Comparison of ENCODE assay signal across 22 cellular contexts in genomic region chr7:44972562-44972961, GRCh38. TPM values are rescaled to one million over a fixed set of nuclear protein-coding genes. Genes with fewer than 3 reads are reported as not detected.
A peak's percentile ranks its signal among the peaks of the same experiment; 100 is the strongest.
DNase-seq lines count a peak whose midpoint lies in the region; ATAC-seq and TF ChIP-seq lines count a peak whose summit lies in the region.
"Had no signal": no experiment of that assay in that cellular context is flagged by ENCODE, and none has a peak within 500 bp of the region (broad histone marks: within the 10 kb centered on the region; RNA-seq: fewer than 3 reads in every experiment).

No MANE protein-coding gene starts in this region.

- H3K27me3 Mint-ChIP-seq in activated T-helper 17 cell treated with anti-CD3 and anti-CD28 coated beads, Interleukin-2, amount 50 U/mL, for 72 hours, result no peaks in the 10 kb centered on the region
- no peaks in the 10 kb centered on the region for H3K27me3 Mint-ChIP-seq in naive thymus-derived CD8-positive, alpha-beta T cell

- DNase-seq in activated naive CD4-positive, alpha-beta T cell treated with anti-CD3 and anti-CD28 coated beads, Interleukin-2, amount 50 U/mL, for 72 hours (ENCODE audit: low spot score in 2 of 2), result no peak
- no peak for DNase-seq in activated naive CD4-positive, alpha-beta T cell (lab: John Stamatoyannopoulos, UW)
- no peak for DNase-seq in naive thymus-derived CD8-positive, alpha-beta T cell
- DNase-seq in body of pancreas (no peak), amniotic stem cell (lab: John Stamatoyannopoulos, UW) (no peak), GM23248 (no peak)
- DNase-seq: ACHN; anterior cingulate cortex; C1 segment of cervical spinal cord; GDM1; KBM-7; mammary epithelial cell; NCI-H1930; PC-9; retina; stimulated activated CD4-positive, alpha-beta T cell treated with anti-CD3 and anti-CD28 coated beads, Interleukin-12 subunit alpha, Interleukin-12 subunit beta, amount 100 ng/mL, for 4 hours; T-helper 1 cell had no signal

- H3F3A ChIP-seq in GM23248 (ENCODE audit: insufficient read depth), result no peaks in the 10 kb centered on the region

- H3K9me2 ChIP-seq in GM23248 (ENCODE audit: insufficient read depth), result no peaks in the 10 kb centered on the region

- H3K4me2 ChIP-seq in GM23248 (ENCODE audit: unreplicated experiment), result no peak overlapping the region
- H3K4me2 ChIP-seq: GM23338, PC-9 had no signal

- H2AFZ ChIP-seq in GM23248, result no peak overlapping the region
- H2AFZ ChIP-seq: GM23338, PC-9 had no signal

- intact Hi-C loops in body of pancreas (cut with DNase I), result loop anchor here (5.0 kb wide), 1 partner anchor 160 kb away; no protein-coding TSS in a partner anchor

- H4K20me1 ChIP-seq in GM23248 (ENCODE audit: insufficient read depth), result no peaks in the 10 kb centered on the region

- in situ Hi-C loops in GM23248 (cut with MboI), result no loop called here

- H3K27ac Mint-ChIP-seq in activated naive CD4-positive, alpha-beta T cell treated with anti-CD3 and anti-CD28 coated beads, Interleukin-2, amount 50 U/mL, for 72 hours, result peak overlapping the region; percentile 50 to 96
- peak overlapping the region; percentile 80 for H3K27ac Mint-ChIP-seq in activated T-helper 17 cell treated with anti-CD3 and anti-CD28 coated beads, Interleukin-2, amount 50 U/mL, for 72 hours
- H3K27ac Mint-ChIP-seq in naive thymus-derived CD8-positive, alpha-beta T cell, result peak overlapping the region in 9 of 10 donors; percentile 6 to 79 (median 50)
- H3K27ac Mint-ChIP-seq: GM23338 had no signal

- H3K36me3 Mint-ChIP-seq in activated naive CD4-positive, alpha-beta T cell treated with anti-CD3 and anti-CD28 coated beads, Interleukin-2, amount 50 U/mL, for 72 hours, result peaks cover 36 to 72% of the 10 kb centered on the region in 2 donors
- peaks cover 100% of the 10 kb centered on the region for H3K36me3 Mint-ChIP-seq in activated T-helper 17 cell treated with anti-CD3 and anti-CD28 coated beads, Interleukin-2, amount 50 U/mL, for 72 hours (ENCODE audit: low read depth)
- peaks cover 0 to 58% (median 0%) of the 10 kb centered on the region in 3 donors for H3K36me3 Mint-ChIP-seq in naive thymus-derived CD8-positive, alpha-beta T cell

- no peak overlapping the region for H3K9ac ChIP-seq in GM23248

- H3K4me3 ChIP-seq in body of pancreas (no peak overlapping the region), GM23248 (no peak overlapping the region)
- H3K4me3 ChIP-seq: GM23338, PC-9, vagina had no signal

- peaks cover 5% of the 10 kb centered on the region for H3K4me1 ChIP-seq in body of pancreas
- no peaks in the 10 kb centered on the region for H3K4me1 ChIP-seq in GM23248 (ENCODE audit: insufficient read depth)
- H3K4me1 ChIP-seq: vagina had no signal

- no peak for TF ChIP-seq POLR2A in body of pancreas (IDR thresholded peaks at IDR 0.05)

- POLR2A ChIA-PET in naive thymus-derived CD8-positive, alpha-beta T cell (lab: Charles Lee), result interaction anchor here (1.2 to 10.5 kb wide), 5 partner anchors 8 to 163 kb away, joined by 5 to 207 read pairs (median 16); partner anchors contain the start of gene TBRG4

- H3K27ac ChIP-seq in body of pancreas, result no peak overlapping the region
- no peak overlapping the region for H3K27ac ChIP-seq in GM23248
- H3K27ac ChIP-seq: PC-9, vagina had no signal

- WGBS in body of pancreas, 2 donors, result 54 to 60% methylated on average over 2 to 3 of the region's 3 CpGs
- 54 to 64% methylated on average over 3 of the region's 3 CpGs for WGBS in GM23248 (ENCODE audit: low coverage in 1 of 2, low lambda C conversion rate in 2 of 2, missing lambda C conversion rate in 2 of 2), 2 experiments

- H3K4me3 Mint-ChIP-seq in activated T-helper 17 cell treated with anti-CD3 and anti-CD28 coated beads, Interleukin-2, amount 50 U/mL, for 72 hours, result peak overlapping the region; percentile 99
- no peak overlapping the region for H3K4me3 Mint-ChIP-seq in naive thymus-derived CD8-positive, alpha-beta T cell
- H3K4me3 Mint-ChIP-seq: GM23338 had no signal

- H3K9me3 Mint-ChIP-seq in activated naive CD4-positive, alpha-beta T cell treated with anti-CD3 and anti-CD28 coated beads, Interleukin-2, amount 50 U/mL, for 72 hours, result no peaks in the 10 kb centered on the region
- no peaks in the 10 kb centered on the region for H3K9me3 Mint-ChIP-seq in activated T-helper 17 cell treated with anti-CD3 and anti-CD28 coated beads, Interleukin-2, amount 50 U/mL, for 72 hours
- H3K9me3 Mint-ChIP-seq in naive thymus-derived CD8-positive, alpha-beta T cell, result no peaks in the 10 kb centered on the region
- H3K9me3 Mint-ChIP-seq: activated T-helper 2 cell treated with anti-CD3 and anti-CD28 coated beads, Interferon-gamma antibody, Interleukin-2, Interleukin-4, amounts not matched to agents 10 μg/mL and 5 μg/mL and 100 μg/mL, durations not matched to agents 14 hours and 24 hours and 36 hours; GM23338 had no signal

- no peak for ATAC-seq in activated naive CD4-positive, alpha-beta T cell treated with anti-CD3 and anti-CD28 coated beads, Interleukin-2, amount 50 U/mL, for 72 hours
- ATAC-seq in activated T-helper 17 cell treated with anti-CD3 and anti-CD28 coated beads, Interleukin-2, amount 50 U/mL, for 72 hours (replicated peaks), result no peak
- ATAC-seq in naive thymus-derived CD8-positive, alpha-beta T cell, result no peak
- ATAC-seq in GM19397 (IDR thresholded peaks at IDR 0.05; ENCODE audit: unreplicated experiment) (no peak), body of pancreas (no peak)
- ATAC-seq: GM23338 had no signal

- H3K4me1 Mint-ChIP-seq in activated T-helper 17 cell treated with anti-CD3 and anti-CD28 coated beads, Interleukin-2, amount 50 U/mL, for 72 hours, result peaks cover 12% of the 10 kb centered on the region
- peaks cover 13 to 57% (median 40%) of the 10 kb centered on the region in 4 donors for H3K4me1 Mint-ChIP-seq in naive thymus-derived CD8-positive, alpha-beta T cell
- H3K4me1 Mint-ChIP-seq: GM23338 had no signal

- no peaks in the 10 kb centered on the region for H3K36me3 ChIP-seq in body of pancreas (replicated peaks in 1 of 2; ENCODE audit: insufficient read depth in 1 of 2, low read depth in 2 of 2)
- H3K36me3 ChIP-seq in GM23248 (ENCODE audit: low read depth), result no peaks in the 10 kb centered on the region
- H3K36me3 ChIP-seq: vagina had no signal

- H3K79me2 ChIP-seq in GM23248 (ENCODE audit: insufficient read depth), result no peaks in the 10 kb centered on the region

- no peak for TF ChIP-seq CTCF in body of pancreas (IDR thresholded peaks at IDR 0.05)

- H3K9me3 ChIP-seq in body of pancreas (no peaks in the 10 kb centered on the region), GM23248 (ENCODE audit: low read depth) (no peaks in the 10 kb centered on the region)
- H3K9me3 ChIP-seq: vagina had no signal

- no peaks in the 10 kb centered on the region for H3K27me3 ChIP-seq in body of pancreas
- H3K27me3 ChIP-seq in GM23248 (replicated peaks; ENCODE audit: insufficient read depth), result no peaks in the 10 kb centered on the region
- H3K27me3 ChIP-seq: vagina had no signal

RNA-seq across cellular contexts. Expression of gene MYO1G, which starts 6.3 kb away (rescaled TPM):
- total RNA-seq in activated naive CD4-positive, alpha-beta T cell treated with anti-CD3 and anti-CD28 coated beads, Interleukin-2, amount 50 U/mL, for 72 hours, result 100 to 1,000 TPM; 361 to 532 TPM
- total RNA-seq in activated T-helper 17 cell treated with anti-CD3 and anti-CD28 coated beads, Interleukin-2, amount 50 U/mL, for 72 hours, result 100 to 1,000 TPM; 316 to 649 TPM
- total RNA-seq in naive thymus-derived CD8-positive, alpha-beta T cell, result 10 to 100 TPM; 44.4 to 44.5 TPM
- 100 to 1,000 TPM in 1 of 3 donors, 10 to 100 TPM in 2; 60.0 to 106 (median 73.8) TPM for polyA plus RNA-seq in naive thymus-derived CD8-positive, alpha-beta T cell
- total RNA-seq in body of pancreas, result 1 to 10 TPM; 2.3 to 3.3 TPM
- total RNA-seq in GM23248 (2014; rRNA removed; shearing (Covaris generic)), result not detected in 2 replicates
- polyA plus RNA-seq in GM23248 (2016; fragmentation: Nextera tagmentation; extraction: Ambion mirVana), result 0.14 TPM in 1 of 2 replicates, not detected in the other

RNA-seq across cellular contexts. Expression of gene CCM2, which starts 27.4 kb away (rescaled TPM):
- total RNA-seq in activated naive CD4-positive, alpha-beta T cell treated with anti-CD3 and anti-CD28 coated beads, Interleukin-2, amount 50 U/mL, for 72 hours, result 100 to 1,000 TPM in 1 of 2 donors, 10 to 100 TPM in 1; 79.2 to 130 TPM
- 10 to 100 TPM; 69.8 to 79.3 TPM for total RNA-seq in activated T-helper 17 cell treated with anti-CD3 and anti-CD28 coated beads, Interleukin-2, amount 50 U/mL, for 72 hours
- 100 to 1,000 TPM; 160 to 167 TPM for total RNA-seq in naive thymus-derived CD8-positive, alpha-beta T cell
- 10 to 100 TPM; 49.9 to 81.7 (median 63.2) TPM for polyA plus RNA-seq in naive thymus-derived CD8-positive, alpha-beta T cell
- total RNA-seq in body of pancreas, result 10 to 100 TPM; 19.4 to 22.3 TPM
- 63.8 and 77.3 TPM in 2 replicates for total RNA-seq in GM23248 (2014; rRNA removed; shearing (Covaris generic))
- 69.3 and 78.7 TPM in 2 replicates for polyA plus RNA-seq in GM23248 (2016; fragmentation: Nextera tagmentation; extraction: Ambion mirVana)

Comparison
In these comparisons a context has a peak if more than half of its experiments do, and no peak if none do; other contexts are left out.
1. RNA of gene MYO1G, which starts 6.3 kb away (total RNA-seq): 316 to 649 TPM in activated T-helper 17 cell treated with anti-CD3 and anti-CD28 coated beads, Interleukin-2, amount 50 U/mL, for 72 hours, 361 to 532 TPM in activated naive CD4-positive, alpha-beta T cell treated with anti-CD3 and anti-CD28 coated beads, Interleukin-2, amount 50 U/mL, for 72 hours and 44.4 to 44.5 TPM in naive thymus-derived CD8-positive, alpha-beta T cell; 2.3 to 3.3 TPM in body of pancreas and not detected in GM23248; every median in the first group is over 10 times any median in the second.
2. Peak in every context shown above with its lines, with median percentiles within 50 percentile points of each other: H3K27ac Mint-ChIP-seq.